ENCODE assay signal across 20 cellular contexts in genomic region chr6:109467696-109468095, GRCh38. TPM values are rescaled to one million over a fixed set of nuclear protein-coding genes. Genes with fewer than 3 reads are reported as not detected.
DNase-seq lines count a peak whose midpoint lies in the region; ATAC-seq and TF ChIP-seq lines count a peak whose summit lies in the region.
"Had no signal": no experiment of that assay in that cellular context is flagged by ENCODE, and none has a peak within 500 bp of the region (broad histone marks: within the 10 kb centered on the region; RNA-seq: fewer than 3 reads in every experiment).

No MANE protein-coding gene starts in this region.

- no TSS peak for BruUV-seq in IMR-90 (replicated peaks; lab: Mats Ljungman, UMichigan)

- H3K36me3 ChIP-seq in IMR-90 (ENCODE audit: control insufficient read depth, insufficient read depth, low read length) (peaks cover 44% of the 10 kb centered on the region), vagina (peaks cover 0 to 62% of the 10 kb centered on the region in 2 donors)

- CTCF ChIA-PET in IMR-90 (lab: Yijun Ruan, JAX): no interaction called here

- WGBS in IMR-90 (ENCODE audit: extremely low coverage in 2 of 2, insufficient read length in 1 of 2), 2 experiments: 67 to 100% methylated on average over 1 to 2 of the region's 6 CpGs

- peak overlapping the region; percentile 57; the same call in 1 of the 2 replicates for H3K4me2 ChIP-seq in IMR-90 (ENCODE audit: low read depth, low read length)
- H3K4me2 ChIP-seq: A549; BLaER1 treated with 17β-estradiol and CSF1 and Interleukin-3, amounts not matched to agents 10 nM and 100 nM had no signal

- dilution Hi-C loops in IMR-90 (cut with HindIII; ENCODE audit: low sequenced_read_pairs, unreplicated experiment): no loop called here

- H3K14ac ChIP-seq in IMR-90 (replicated peaks; ENCODE audit: low read depth, low read length): no peak overlapping the region

- intact Hi-C loops in IMR-90 (cut with micrococcal nuclease) (no loop called here), vagina (cut with DNase I) (no loop called here)

- H4K20me1 ChIP-seq in IMR-90 (ENCODE audit: insufficient read depth, low read length): no peaks in the 10 kb centered on the region; the same call in 1 of the 2 replicates

- H3K4me1 ChIP-seq in IMR-90 (ENCODE audit: control insufficient read depth, insufficient read depth, low read length) (peaks cover 5% of the 10 kb centered on the region), vagina (no peaks in the 10 kb centered on the region)
- H3K4me1 ChIP-seq: A549 had no signal

- H2AK9ac ChIP-seq in IMR-90 (replicated peaks; ENCODE audit: low read depth, low read length, poor library complexity): no peak overlapping the region

- H3K56ac ChIP-seq in IMR-90 (ENCODE audit: extremely low read depth, insufficient read depth, low read length): no peak overlapping the region

- H3K27me3 Mint-ChIP-seq in activated T-cell treated with anti-CD3 and anti-CD28 coated beads, Interleukin-2, amount 50 U/mL, for 72 hours (ENCODE audit: low read depth): no peaks in the 10 kb centered on the region
- no peaks in the 10 kb centered on the region for H3K27me3 Mint-ChIP-seq in stimulated activated memory B cell treated with anti-CD40 and anti-IgM and Interleukin-4, amounts not matched to agents 10 μg/mL and 1 μg/mL and 100 μg/mL, for 72 hours

- no peak overlapping the region for H2AK5ac ChIP-seq in IMR-90 (ENCODE audit: low read depth, low read length)

- no peak overlapping the region for H4K91ac ChIP-seq in IMR-90 (ENCODE audit: insufficient read depth, low read depth, low read length)

- TF ChIP-seq RAD21 in IMR-90 (IDR thresholded peaks at IDR 0.05; ENCODE audit: low read length): no peak

- H3K27me3 ChIP-seq in IMR-90 (ENCODE audit: control insufficient read depth, insufficient read depth, low read length) (no peaks in the 10 kb centered on the region), vagina (no peaks in the 10 kb centered on the region)
- H3K27me3 ChIP-seq: BLaER1 treated with 17β-estradiol and CSF1 and Interleukin-3, amounts not matched to agents 10 nM and 100 nM; MG63 had no signal

- no peak overlapping the region for H2BK20ac ChIP-seq in IMR-90 (ENCODE audit: low read depth, low read length)

- no peak overlapping the region for H4K8ac ChIP-seq in IMR-90 (ENCODE audit: low read depth in 2 of 2, low read length in 2 of 2)

- H3K4me3 Mint-ChIP-seq in activated T-cell treated with anti-CD3 and anti-CD28 coated beads, Interleukin-2, amount 50 U/mL, for 72 hours: no peak overlapping the region
- H3K4me3 Mint-ChIP-seq in stimulated activated memory B cell treated with anti-CD40 and anti-IgM and Interleukin-4, amounts not matched to agents 10 μg/mL and 1 μg/mL and 100 μg/mL, for 72 hours: no peak overlapping the region

- H3K27ac ChIP-seq in IMR-90 (ENCODE audit: insufficient read depth, low read length) (no peak overlapping the region), vagina (no peak overlapping the region)
- H3K27ac ChIP-seq: A549; BLaER1 treated with 17β-estradiol and CSF1 and Interleukin-3, amounts not matched to agents 10 nM and 100 nM had no signal

- DNase-seq in activated T-cell treated with anti-CD3 and anti-CD28 coated beads, Interleukin-2, amount 50 U/mL, for 72 hours: no peak
- DNase-seq in activated T-cell treated with anti-CD3 and anti-CD28 coated beads for 4 hours (no peak), IMR-90 (peak; percentile 55), iris pigment epithelial cell (ENCODE audit: low read depth) (peak; percentile 59), vagina (ENCODE audit: extremely low spot score in 2 of 2) (no peak)
- DNase-seq in activated CD4-positive, CD25-positive, alpha-beta regulatory T cell (lab: John Stamatoyannopoulos, UW): no peak
- DNase-seq: DMS79, GOT3, Kasumi-1, MG63, NCI-H1048, NCI-H1436, NCI-H1930, NCI-H226, NCI-H524, NCI-H82, SHP77 treated with DMSO at 0.1 percent for 48 hours had no signal

- POLR2A ChIA-PET in IMR-90 (lab: Charles Lee; ENCODE audit: unreplicated experiment): no interaction called here

- peaks cover 15 to 42% of the 10 kb centered on the region in 2 experiments; a peak in 3 of 4 replicates for H3K79me1 ChIP-seq in IMR-90 (ENCODE audit: low read depth in 1 of 2, low read length in 2 of 2)

- H3K9ac ChIP-seq in IMR-90 (ENCODE audit: low read depth, low read length): no peak overlapping the region
- H3K9ac ChIP-seq: BLaER1 treated with 17β-estradiol and CSF1 and Interleukin-3, amounts not matched to agents 10 nM and 100 nM had no signal

- TF ChIP-seq CTCF in IMR-90 (conservative IDR thresholded peaks at IDR 0.05; ENCODE audit: low read depth, low read length): no peak
- TF ChIP-seq CTCF in vagina (IDR thresholded peaks at IDR 0.05): no peak

- H2AFZ ChIP-seq in IMR-90 (replicated peaks; ENCODE audit: low read length, poor library complexity): no peak overlapping the region

- H3K9me3 ChIP-seq in IMR-90 (ENCODE audit: control insufficient read depth, insufficient read depth, low read length) (no peaks in the 10 kb centered on the region), vagina (no peaks in the 10 kb centered on the region)
- H3K9me3 ChIP-seq: A549; BLaER1 treated with 17β-estradiol and CSF1 and Interleukin-3, amounts not matched to agents 10 nM and 100 nM; MG63 had no signal

- H2BK15ac ChIP-seq in IMR-90 (ENCODE audit: low read depth, low read length): no peak overlapping the region

- ATAC-seq in activated T-cell treated with anti-CD3 and anti-CD28 coated beads, Interleukin-2, amount 50 U/mL, for 72 hours (replicated peaks in 1 of 2): no peak
- ATAC-seq in IMR-90 (ENCODE audit: low read depth): peak; percentile 62
- no peak for ATAC-seq in stimulated activated memory B cell treated with anti-CD40 and anti-IgM and Interleukin-4, amounts not matched to agents 10 μg/mL and 1 μg/mL and 100 μg/mL, for 72 hours
- ATAC-seq: A549 had no signal

- peaks cover 68% of the 10 kb centered on the region for H3K4me1 Mint-ChIP-seq in activated T-cell treated with anti-CD3 and anti-CD28 coated beads, Interleukin-2, amount 50 U/mL, for 72 hours (ENCODE audit: low read depth)
- H3K4me1 Mint-ChIP-seq in stimulated activated memory B cell treated with anti-CD40 and anti-IgM and Interleukin-4, amounts not matched to agents 10 μg/mL and 1 μg/mL and 100 μg/mL, for 72 hours: peaks cover 59% of the 10 kb centered on the region

- H3K36me3 Mint-ChIP-seq in activated T-cell treated with anti-CD3 and anti-CD28 coated beads, Interleukin-2, amount 50 U/mL, for 72 hours (ENCODE audit: insufficient read depth in 2 of 2): peaks cover 21 to 61% of the 10 kb centered on the region in 2 donors
- H3K36me3 Mint-ChIP-seq in stimulated activated memory B cell treated with anti-CD40 and anti-IgM and Interleukin-4, amounts not matched to agents 10 μg/mL and 1 μg/mL and 100 μg/mL, for 72 hours: peaks cover 89% of the 10 kb centered on the region

- H3K9me3 Mint-ChIP-seq in activated T-cell treated with anti-CD3 and anti-CD28 coated beads, Interleukin-2, amount 50 U/mL, for 72 hours: no peaks in the 10 kb centered on the region
- H3K9me3 Mint-ChIP-seq in stimulated activated memory B cell treated with anti-CD40 and anti-IgM and Interleukin-4, amounts not matched to agents 10 μg/mL and 1 μg/mL and 100 μg/mL, for 72 hours: no peaks in the 10 kb centered on the region

- no peak overlapping the region for H2BK120ac ChIP-seq in IMR-90 (ENCODE audit: low read depth, low read length)

- TF ChIP-seq POLR2A in IMR-90 (IDR thresholded peaks at IDR 0.05; ENCODE audit: low read depth, low read length) (no peak), vagina (IDR thresholded peaks at IDR 0.05) (no peak)

- H3K4me3 ChIP-seq in IMR-90 (ENCODE audit: insufficient read depth, low read depth, low read length): no peak overlapping the region
- H3K4me3 ChIP-seq in vagina: no peak overlapping the region
- H3K4me3 ChIP-seq: A549; BLaER1 treated with 17β-estradiol and CSF1 and Interleukin-3, amounts not matched to agents 10 nM and 100 nM; MG63 had no signal

- no peak overlapping the region for H3K4ac ChIP-seq in IMR-90 (ENCODE audit: low read depth, low read length)

- H3K18ac ChIP-seq in IMR-90 (ENCODE audit: low read depth, low read length): no peak overlapping the region

- H4K5ac ChIP-seq in IMR-90 (ENCODE audit: low read depth, low read length): no peak overlapping the region

- no peak overlapping the region for H3K23ac ChIP-seq in IMR-90 (ENCODE audit: low read depth, low read length)

- peak overlapping the region; percentile 6 for H3K27ac Mint-ChIP-seq in activated T-cell treated with anti-CD3 and anti-CD28 coated beads, Interleukin-2, amount 50 U/mL, for 72 hours
- peak overlapping the region; percentile 36 for H3K27ac Mint-ChIP-seq in stimulated activated memory B cell treated with anti-CD40 and anti-IgM and Interleukin-4, amounts not matched to agents 10 μg/mL and 1 μg/mL and 100 μg/mL, for 72 hours

- H3K9me1 ChIP-seq in IMR-90 (ENCODE audit: insufficient read depth, low read length): peaks cover 8% of the 10 kb centered on the region

- in situ Hi-C loops in IMR-90 (cut with MboI; ENCODE audit: low sequenced_read_pairs): no loop called here

- H2BK5ac ChIP-seq in IMR-90 (ENCODE audit: low read depth, low read length, poor library complexity, severe bottlenecking): peak overlapping the region; percentile 35

RNA-seq across cellular contexts. Expression of gene MICAL1, which starts 12.1 kb away (rescaled TPM):
- total RNA-seq in activated T-cell treated with anti-CD3 and anti-CD28 coated beads, Interleukin-2, amount 50 U/mL, for 72 hours: 10 to 100 TPM; 70.4 to 76.7 TPM
- total RNA-seq in IMR-90 (2012; rRNA removed): 28.6 and 30.5 TPM in 2 replicates
- polyA plus RNA-seq in IMR-90 (2012; rRNA removed): 57.1 and 59.1 TPM in 2 replicates
- polyA plus RNA-seq in IMR-90 (2012; cell fraction: cytosol; rRNA removed): 24.7 and 32.0 TPM in 2 replicates
- polyA plus RNA-seq in IMR-90 (2012; cell fraction: nucleus; rRNA removed; ENCODE audit: low replicate concordance): 387 and 626 TPM in 2 replicates
- total RNA-seq in vagina: 54.0 TPM

RNA-seq across cellular contexts. Expression of gene ZBTB24, which starts 15.3 kb away (rescaled TPM):
- 10 to 100 TPM; 14.2 to 15.9 TPM for total RNA-seq in activated T-cell treated with anti-CD3 and anti-CD28 coated beads, Interleukin-2, amount 50 U/mL, for 72 hours
- total RNA-seq in IMR-90 (2012; rRNA removed): 7.9 and 10.3 TPM in 2 replicates
- 2.1 and 2.3 TPM in 2 replicates for polyA plus RNA-seq in IMR-90 (2012; rRNA removed)
- polyA plus RNA-seq in IMR-90 (2012; cell fraction: cytosol; rRNA removed): 0.63 and 0.75 TPM in 2 replicates
- polyA plus RNA-seq in IMR-90 (2012; cell fraction: nucleus; rRNA removed; ENCODE audit: low replicate concordance): 1.1 and 2.2 TPM in 2 replicates
- 6.6 TPM for total RNA-seq in vagina

RNA-seq across cellular contexts. Expression of gene SMPD2, which starts 27.2 kb away (rescaled TPM):
- total RNA-seq in activated T-cell treated with anti-CD3 and anti-CD28 coated beads, Interleukin-2, amount 50 U/mL, for 72 hours: 1 to 10 TPM; 6.7 to 8.8 TPM
- total RNA-seq in IMR-90 (2012; rRNA removed): 8.3 and 9.0 TPM in 2 replicates
- polyA plus RNA-seq in IMR-90 (2012; rRNA removed): 7.1 and 7.7 TPM in 2 replicates
- 5.2 and 6.0 TPM in 2 replicates for polyA plus RNA-seq in IMR-90 (2012; cell fraction: cytosol; rRNA removed)
- polyA plus RNA-seq in IMR-90 (2012; cell fraction: nucleus; rRNA removed; ENCODE audit: low replicate concordance): 18.1 and 25.2 TPM in 2 replicates
- 21.4 TPM for total RNA-seq in vagina

RNA-seq across cellular contexts. Expression of gene PPIL6, which starts 27.3 kb away (rescaled TPM):
- under 1 TPM; 0.17 to 0.56 TPM for total RNA-seq in activated T-cell treated with anti-CD3 and anti-CD28 coated beads, Interleukin-2, amount 50 U/mL, for 72 hours
- total RNA-seq in IMR-90 (2012; rRNA removed): 0.18 and 1.4 TPM in 2 replicates
- polyA plus RNA-seq in IMR-90 (2012; rRNA removed): 0.07 and 0.15 TPM in 2 replicates
- polyA plus RNA-seq in IMR-90 (2012; cell fraction: cytosol; rRNA removed): 0.09 and 0.12 TPM in 2 replicates
- polyA plus RNA-seq in IMR-90 (2012; cell fraction: nucleus; rRNA removed; ENCODE audit: low replicate concordance): 0.06 and 0.09 TPM in 2 replicates
- 3.9 TPM for total RNA-seq in vagina

Comparison
In these comparisons a context has a peak if more than half of its experiments do, and no peak if none do; other contexts are left out.
1. DNase-seq: peak in IMR-90 (single experiment) and iris pigment epithelial cell (single experiment); none in activated T-cell treated with anti-CD3 and anti-CD28 coated beads, Interleukin-2, amount 50 U/mL, for 72 hours (0 of 2), activated T-cell treated with anti-CD3 and anti-CD28 coated beads for 4 hours (single experiment), vagina (0 of 2) and activated CD4-positive, CD25-positive, alpha-beta regulatory T cell (0 of 4).